8 cellular contexts compared by ENCODE assay signal in the genomic region with DNA sequence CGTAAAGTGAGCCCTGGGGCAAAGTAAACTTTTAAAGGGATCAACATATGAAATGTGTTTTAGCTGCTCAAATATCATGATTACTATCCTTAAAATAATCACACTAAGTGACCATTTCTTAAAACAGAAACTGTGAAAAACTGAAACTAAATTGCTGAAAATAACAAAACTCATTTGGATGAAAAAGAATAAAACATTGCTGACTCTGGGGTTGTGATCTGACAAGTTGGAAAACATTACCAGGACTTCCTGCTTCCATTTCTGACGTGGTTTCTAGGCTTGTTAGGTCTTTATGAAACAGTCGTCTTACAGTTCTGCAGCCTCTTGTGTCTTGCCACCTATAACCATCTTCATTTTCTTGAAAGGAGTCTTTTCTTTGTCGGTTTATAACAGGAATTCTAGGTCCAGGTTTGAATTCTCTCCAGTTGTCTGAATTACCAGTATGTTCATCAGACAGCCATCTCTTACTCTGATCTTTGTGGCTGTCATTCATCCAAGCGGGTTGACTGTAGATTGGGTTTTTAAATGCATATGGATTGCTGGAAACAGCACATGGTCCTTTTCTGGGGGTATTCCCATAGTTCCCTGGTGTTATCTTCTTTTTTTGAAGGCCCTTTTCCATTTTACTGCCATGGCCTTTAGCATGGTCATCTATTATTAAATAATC. TPM values are rescaled to one million over a fixed set of nuclear protein-coding genes. Genes with fewer than 3 reads are reported as not detected.
DNase-seq lines count a peak whose midpoint lies in the region; ATAC-seq and TF ChIP-seq lines count a peak whose summit lies in the region.

No MANE protein-coding gene starts in this region.

- no peak for ATAC-seq in HG03280 (IDR thresholded peaks at IDR 0.05; ENCODE audit: unreplicated experiment)
- no peak for ATAC-seq in HG03108 (IDR thresholded peaks at IDR 0.05; ENCODE audit: unreplicated experiment)

- H3K36me3 Mint-ChIP-seq in osteocyte (ENCODE audit: unreplicated experiment): peaks cover 19% of the 10 kb centered on the region

- no peak for DNase-seq in GM06990 (ENCODE audit: extremely low read depth, insufficient read length)
- DNase-seq in NB4 (ENCODE audit: low read depth): peak; percentile 32
- DNase-seq in dermis microvascular lymphatic vessel endothelial cell (ENCODE audit: low read depth in 2 of 2): peak; percentile 51 to 60
- no peak for DNase-seq in osteocyte (ENCODE audit: extremely low spot score, unreplicated experiment)
- no peak for DNase-seq in activated gamma-delta T cell (lab: John Stamatoyannopoulos, UW)
- DNase-seq in SW480 (ENCODE audit: low spot score): no peak

- H3K4me3 Mint-ChIP-seq in osteocyte (ENCODE audit: unreplicated experiment): peak overlapping the region; percentile 92

- no peaks in the 10 kb centered on the region for H3K27me3 ChIP-seq in GM06990 (replicated peaks; ENCODE audit: control insufficient read depth, insufficient read depth, low read length)

- peaks cover 45% of the 10 kb centered on the region for H3K4me1 Mint-ChIP-seq in osteocyte (ENCODE audit: unreplicated experiment)

- TF ChIP-seq POLR2A in NB4 (IDR thresholded peaks at IDR 0.05; ENCODE audit: extremely low read depth, insufficient read length): no peak

- H3K27me3 Mint-ChIP-seq in osteocyte (ENCODE audit: unreplicated experiment): no peaks in the 10 kb centered on the region

- no peaks in the 10 kb centered on the region; the same call in 1 of the 2 replicates for H3K36me3 ChIP-seq in GM06990 (ENCODE audit: control insufficient read depth, insufficient read depth, low read length)

- H3K27ac Mint-ChIP-seq in osteocyte (ENCODE audit: unreplicated experiment): no peak overlapping the region

- no peaks in the 10 kb centered on the region for H3K9me3 Mint-ChIP-seq in osteocyte (ENCODE audit: unreplicated experiment)

- TF ChIP-seq CTCF in GM06990 (IDR thresholded peaks at IDR 0.05; ENCODE audit: insufficient read depth, low read length, poor library complexity, severe bottlenecking) (no peak), NB4 (IDR thresholded peaks at IDR 0.05; ENCODE audit: low read depth, low read length) (no peak), osteocyte (IDR thresholded peaks at IDR 0.05) (no peak)

- H3K4me3 ChIP-seq in GM06990 (replicated peaks; ENCODE audit: low read depth, low read length) (peak overlapping the region; percentile 75), NB4 (ENCODE audit: low read depth, low read length) (peak overlapping the region; percentile 94)

RNA-seq across cellular contexts. Expression of a gene that starts 1.6 kb away (rescaled TPM):
- total RNA-seq in dermis microvascular lymphatic vessel endothelial cell: 16.0 and 22.5 TPM in 2 replicates
- total RNA-seq in osteocyte: 24.8 and 30.2 TPM in 2 replicates

Comparison
In these comparisons a context has a peak if more than half of its experiments do, and no peak if none do; other contexts are left out.
1. DNase-seq: peak in NB4 (single experiment) and dermis microvascular lymphatic vessel endothelial cell (2 of 2); none in GM06990 (single experiment), osteocyte (single experiment), activated gamma-delta T cell (single experiment) and SW480 (single experiment).